ENCODE assay signal across 11 cellular contexts in genomic region chr19:4988770-4989251, GRCh38. TPM values are rescaled to one million over a fixed set of nuclear protein-coding genes. Genes with fewer than 3 reads are reported as not detected.
DNase-seq lines count a peak whose midpoint lies in the region; FAIRE-seq and TF ChIP-seq lines count a peak whose summit lies in the region.
"Had no signal": no experiment of that assay in that cellular context is flagged by ENCODE, and none has a peak within 500 bp of the region (broad histone marks: within the 10 kb centered on the region; RNA-seq: fewer than 3 reads in every experiment).

No MANE protein-coding gene starts in this region.

- FAIRE-seq in astrocyte (lab: Jason Lieb, UNC) = peak; percentile 62

- DNase-seq in GM04504 (ENCODE audit: low read depth) = peak; percentile 79
- DNase-seq in astrocyte (ENCODE audit: low read depth) = peak; percentile 95
- DNase-seq in NCI-H128 (lab: John Stamatoyannopoulos, UW; ENCODE audit: unreplicated experiment) = no peak
- DNase-seq in activated CD8-positive, alpha-beta memory T cell treated with anti-CD3 and anti-CD28 coated beads for 24 hours = no peak
- DNase-seq in NCI-H774 (lab: John Stamatoyannopoulos, UW) = no peak
- DNase-seq in NK-92 (lab: John Stamatoyannopoulos, UW; ENCODE audit: unreplicated experiment) = no peak

- H3K9me3 Mint-ChIP-seq in astrocyte (ENCODE audit: unreplicated experiment) = no peaks in the 10 kb centered on the region

- H4K20me1 ChIP-seq in astrocyte (ENCODE audit: insufficient read depth, low read length) = peaks cover 92% of the 10 kb centered on the region

- H3K4me2 ChIP-seq in astrocyte (ENCODE audit: low read length) (peak overlapping the region; percentile 75), skeletal muscle satellite cell (ENCODE audit: low read length) (peak overlapping the region; percentile 75)

- H3K27ac Mint-ChIP-seq in astrocyte (ENCODE audit: unreplicated experiment) = peak overlapping the region; percentile 94
- H3K27ac Mint-ChIP-seq: activated naive CD8-positive, alpha-beta T cell; memory B cell had no signal

- H3K4me3 Mint-ChIP-seq in astrocyte (ENCODE audit: unreplicated experiment) = peak overlapping the region; percentile 69
- H3K4me3 Mint-ChIP-seq: activated naive CD8-positive, alpha-beta T cell; memory B cell had no signal

- H3K27me3 Mint-ChIP-seq in astrocyte (ENCODE audit: low read depth, unreplicated experiment) = no peaks in the 10 kb centered on the region
- H3K27me3 Mint-ChIP-seq: activated naive CD8-positive, alpha-beta T cell; memory B cell had no signal

- peak overlapping the region; percentile 44 for H2AFZ ChIP-seq in astrocyte (ENCODE audit: low read depth, low read length)

- H3K9ac ChIP-seq in astrocyte (ENCODE audit: low read length) (peak overlapping the region; percentile 67), iPS-15b (ENCODE audit: low read depth, low read length) (peak overlapping the region; percentile 47), skeletal muscle satellite cell (ENCODE audit: low read depth, low read length) (peak overlapping the region; percentile 52)

- peaks cover 94% of the 10 kb centered on the region for H3K79me2 ChIP-seq in astrocyte (ENCODE audit: insufficient read depth, low read length)

- H3K9me3 ChIP-seq in astrocyte (ENCODE audit: insufficient read depth, low read depth, low read length) = no peaks in the 10 kb centered on the region
- H3K9me3 ChIP-seq in iPS-15b (ENCODE audit: control insufficient read depth, insufficient read depth, low read length) = no peaks in the 10 kb centered on the region
- no peaks in the 10 kb centered on the region for H3K9me3 ChIP-seq in skeletal muscle satellite cell (replicated peaks; ENCODE audit: low read length)

- H3K4me1 ChIP-seq in astrocyte (ENCODE audit: insufficient read depth, low read length) (peaks cover 20% of the 10 kb centered on the region), iPS-15b (ENCODE audit: control insufficient read depth, insufficient read depth, low read length) (no peaks in the 10 kb centered on the region), skeletal muscle satellite cell (ENCODE audit: control insufficient read depth, insufficient read depth, low read length) (peaks cover 21% of the 10 kb centered on the region)

- H3K36me3 Mint-ChIP-seq in astrocyte (ENCODE audit: low read depth, unreplicated experiment) = peaks cover 4% of the 10 kb centered on the region

- H3K27me3 ChIP-seq in astrocyte (ENCODE audit: insufficient read depth, low read length) (no peaks in the 10 kb centered on the region), iPS-15b (ENCODE audit: control insufficient read depth, insufficient read depth, low read length) (no peaks in the 10 kb centered on the region), skeletal muscle satellite cell (ENCODE audit: control insufficient read depth, insufficient read depth, low read length) (no peaks in the 10 kb centered on the region)

- TF ChIP-seq CTCF in astrocyte (IDR thresholded peaks at IDR 0.05; ENCODE audit: insufficient read depth, low read depth, low read length) = no peak

- H3K36me3 ChIP-seq in astrocyte (ENCODE audit: insufficient read depth, low read length) (no peaks in the 10 kb centered on the region), iPS-15b (ENCODE audit: control insufficient read depth, insufficient read depth, low read length) (no peaks in the 10 kb centered on the region), skeletal muscle satellite cell (ENCODE audit: insufficient read depth, low read length) (no peaks in the 10 kb centered on the region)

- H3K4me1 Mint-ChIP-seq in astrocyte (ENCODE audit: low read depth, unreplicated experiment) = peaks cover 39% of the 10 kb centered on the region

- H3K4me3 ChIP-seq in astrocyte (ENCODE audit: insufficient read depth, low read depth, low read length) (no peak overlapping the region), iPS-15b (ENCODE audit: low read depth, low read length) (no peak overlapping the region), skeletal muscle satellite cell (ENCODE audit: low read length) (peak overlapping the region; percentile 41)
- H3K4me3 ChIP-seq: SK-N-MC had no signal

- H3K27ac ChIP-seq in astrocyte (ENCODE audit: low read depth, low read length) = peak overlapping the region; percentile 80
- H3K27ac ChIP-seq: SK-N-MC had no signal

RNA-seq across cellular contexts. Expression of gene KDM4B, which starts 19.9 kb away (rescaled TPM):
- 55.2 and 61.4 TPM in 2 replicates for total RNA-seq in astrocyte
- total RNA-seq in skeletal muscle satellite cell (2012; rRNA removed) = 18.0 and 18.8 TPM in 2 replicates

Comparison
In these comparisons a context has a peak if more than half of its experiments do, and no peak if none do; other contexts are left out.
1. DNase-seq: peak in GM04504 (single experiment) and astrocyte (single experiment); none in NCI-H128 (single experiment), activated CD8-positive, alpha-beta memory T cell treated with anti-CD3 and anti-CD28 coated beads for 24 hours (single experiment), NCI-H774 (single experiment) and NK-92 (single experiment).
2. Peak in every context shown above with its lines, with median percentiles within 50 percentile points of each other: H3K9ac ChIP-seq.